8 cellular contexts compared by ENCODE assay signal in genomic region chr1:42682739-42683529, GRCh38. TPM values are rescaled to one million over a fixed set of nuclear protein-coding genes. Genes with fewer than 3 reads are reported as not detected.
A peak's percentile ranks its signal among the peaks of the same experiment; 100 is the strongest.
DNase-seq lines count a peak whose midpoint lies in the region; ATAC-seq and TF ChIP-seq lines count a peak whose summit lies in the region.

No MANE protein-coding gene starts in this region.

- TF ChIP-seq CTCF in OCI-LY3 (IDR thresholded peaks at IDR 0.05; ENCODE audit: low read depth, low read length): no peak
- no peak for TF ChIP-seq CTCF in esophagus squamous epithelium (IDR thresholded peaks at IDR 0.05)

- DNase-seq in AG08395 (ENCODE audit: low spot score) (peak; percentile 71), esophagus squamous epithelium (lab: John Stamatoyannopoulos, UW) (peak; percentile 29), myocyte (ENCODE audit: low read depth) (peak; percentile 80)
- DNase-seq in activated T-cell treated with anti-CD3 and anti-CD28 coated beads, Interleukin-2, amount 50 U/mL, for 24 hours: peak; percentile 79
- peak; percentile 46 to 52 for DNase-seq in stimulated activated CD8-positive, alpha-beta memory T cell treated with anti-CD3 and anti-CD28 coated beads, Interleukin-7, amount 100 ng/mL, for 48 hours (ENCODE audit: extremely low read depth in 1 of 2, low read depth in 1 of 2)

- H3K4me1 ChIP-seq in OCI-LY3 (ENCODE audit: low read length): peaks cover 44% of the 10 kb centered on the region
- H3K4me1 ChIP-seq in esophagus squamous epithelium: peaks cover 19 to 65% (median 54%) of the 10 kb centered on the region in 3 donors

- H3K9me3 Mint-ChIP-seq in activated T-cell treated with anti-CD3 and anti-CD28 coated beads, Interleukin-2, amount 50 U/mL, for 24 hours: no peaks in the 10 kb centered on the region

- peaks cover 32% of the 10 kb centered on the region for H3K36me3 ChIP-seq in OCI-LY3 (replicated peaks; ENCODE audit: low read depth, low read length)
- peaks cover 0 to 3% (median 0%) of the 10 kb centered on the region in 3 donors for H3K36me3 ChIP-seq in esophagus squamous epithelium

- peak overlapping the region; percentile 94 for H3K4me2 ChIP-seq in OCI-LY3 (ENCODE audit: low read length)

- peak; percentile 68 for TF ChIP-seq POLR2A in GM18951 (IDR thresholded peaks at IDR 0.05; ENCODE audit: extremely low read depth, insufficient read depth, insufficient read length)
- TF ChIP-seq POLR2A in esophagus squamous epithelium (IDR thresholded peaks at IDR 0.05): peak in 1 of 4 donors; percentile 42

- peak overlapping the region; percentile 96 for H3K27ac Mint-ChIP-seq in activated T-cell treated with anti-CD3 and anti-CD28 coated beads, Interleukin-2, amount 50 U/mL, for 24 hours

- H3K27ac ChIP-seq in OCI-LY3 (ENCODE audit: low read length) (peak overlapping the region; percentile 54), esophagus squamous epithelium (peak overlapping the region; percentile 90 to 99 (median 96))

- peaks cover 49% of the 10 kb centered on the region for H4K20me1 ChIP-seq in OCI-LY3 (ENCODE audit: insufficient read depth, low read length)

- no peak overlapping the region for H2AFZ ChIP-seq in OCI-LY3 (ENCODE audit: low read depth, low read length)

- intact Hi-C loops in esophagus squamous epithelium (cut with DNase I): no loop called here

- H3K4me3 ChIP-seq in OCI-LY3 (ENCODE audit: low read length): peak overlapping the region; percentile 94
- H3K4me3 ChIP-seq in esophagus squamous epithelium: peak overlapping the region; percentile 75 to 97 (median 86)

- H3K9ac ChIP-seq in OCI-LY3 (ENCODE audit: low read length): peak overlapping the region; percentile 76

- H3K4me3 Mint-ChIP-seq in activated T-cell treated with anti-CD3 and anti-CD28 coated beads, Interleukin-2, amount 50 U/mL, for 24 hours: peak overlapping the region; percentile 96

- peaks cover 69% of the 10 kb centered on the region for H3K36me3 Mint-ChIP-seq in activated T-cell treated with anti-CD3 and anti-CD28 coated beads, Interleukin-2, amount 50 U/mL, for 24 hours (ENCODE audit: low read depth)

- WGBS in esophagus squamous epithelium, 2 donors: 0 to 1% methylated on average over 16 of the region's 103 CpGs

- H3K27me3 Mint-ChIP-seq in activated T-cell treated with anti-CD3 and anti-CD28 coated beads, Interleukin-2, amount 50 U/mL, for 24 hours: no peaks in the 10 kb centered on the region

- ATAC-seq in HG03139 (IDR thresholded peaks at IDR 0.05; ENCODE audit: unreplicated experiment): peak; percentile 30

- peaks cover 60% of the 10 kb centered on the region for H3K4me1 Mint-ChIP-seq in activated T-cell treated with anti-CD3 and anti-CD28 coated beads, Interleukin-2, amount 50 U/mL, for 24 hours (ENCODE audit: low read depth)

- H3K27me3 ChIP-seq in OCI-LY3 (ENCODE audit: low read depth, low read length) (no peaks in the 10 kb centered on the region), esophagus squamous epithelium (no peaks in the 10 kb centered on the region)

- H3K9me3 ChIP-seq in OCI-LY3 (ENCODE audit: insufficient read depth, low read length) (no peaks in the 10 kb centered on the region), esophagus squamous epithelium (no peaks in the 10 kb centered on the region)

- peaks cover 78% of the 10 kb centered on the region for H3K79me2 ChIP-seq in OCI-LY3 (ENCODE audit: low read length)

- in situ Hi-C loops in GM18951 (cut with MboI; ENCODE audit: low sequenced_read_pairs, unreplicated experiment): no loop called here

RNA-seq across cellular contexts. Expression of gene YBX1, which starts 0.7 kb away (rescaled TPM):
- 100 to 1,000 TPM; 338 to 569 (median 531) TPM for total RNA-seq in esophagus squamous epithelium
- total RNA-seq in myocyte: 958 and 1,013 TPM in 2 replicates
- polyA plus RNA-seq in myocyte (2012): 904 TPM

RNA-seq across cellular contexts. Expression of gene PPIH, which starts 24.7 kb away (rescaled TPM):
- total RNA-seq in esophagus squamous epithelium (10 to 100 TPM; 29.2 to 56.2 (median 43.4) TPM), myocyte (24.3 and 42.2 TPM in 2 replicates)
- 27.8 TPM for polyA plus RNA-seq in myocyte (2012)

RNA-seq across cellular contexts. Expression of gene CLDN19, which starts 57.1 kb away (rescaled TPM):
- total RNA-seq in esophagus squamous epithelium: under 1 TPM in 1 of 4 donors, not detected in 3; 0.21 TPM
- total RNA-seq in myocyte: not detected in 2 replicates
- polyA plus RNA-seq in myocyte (2012): not detected

Comparison
In these comparisons a context has a peak if more than half of its experiments do, and no peak if none do; other contexts are left out.
1. Peak in every context shown above with its lines: DNase-seq, ATAC-seq, H3K4me3 ChIP-seq and H3K27ac ChIP-seq.
2. DNase-seq: peak in every context shown above with its lines; median percentile 80 in myocyte; 79 in activated T-cell treated with anti-CD3 and anti-CD28 coated beads, Interleukin-2, amount 50 U/mL, for 24 hours; 71 in AG08395; 49 in stimulated activated CD8-positive, alpha-beta memory T cell treated with anti-CD3 and anti-CD28 coated beads, Interleukin-7, amount 100 ng/mL, for 48 hours; 29 in esophagus squamous epithelium.